24 cellular contexts compared by ENCODE assay signal in the genomic region with DNA sequence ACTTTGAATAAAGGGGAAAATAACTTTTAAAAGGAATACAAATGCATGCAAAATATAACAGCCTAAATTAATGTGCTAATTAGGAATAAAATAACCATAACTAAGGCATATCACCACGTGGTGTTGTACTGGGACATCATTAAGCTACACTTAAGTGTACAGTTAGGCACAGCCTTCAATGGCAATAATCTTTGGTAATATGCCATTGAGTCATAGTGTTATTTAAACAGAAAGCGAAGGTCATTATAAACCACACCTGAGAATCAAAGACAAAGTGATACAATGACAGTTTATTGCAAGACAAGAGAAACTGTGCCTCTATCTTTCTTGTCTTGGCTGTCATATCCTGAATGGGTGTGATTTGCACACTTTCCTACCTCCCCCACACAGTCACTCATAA.
"Had no signal": no experiment of that assay in that cellular context is flagged by ENCODE, and none has a peak within 500 bp of the region (broad histone marks: within the 10 kb centered on the region; RNA-seq: fewer than 3 reads in every experiment).

No MANE protein-coding gene starts in this region.

- H3K9me3 ChIP-seq: left lung, lower lobe of right lung, pancreas, prostate gland, spleen, tibial nerve, uterus had no signal

- FAIRE-seq: pancreas had no signal

- H3K27ac ChIP-seq: left lung, lower lobe of right lung, pancreas, prostate gland, skin epidermis, spleen, tibial nerve, uterus had no signal

- ATAC-seq: left cardiac atrium; left lung; lower lobe of right lung; naive thymus-derived CD8-positive, alpha-beta T cell; pancreas; right cardiac atrium; sciatic nerve; stimulated activated memory B cell treated with anti-CD40 and anti-IgM and Interleukin-4, amounts not matched to agents 10 μg/mL and 1 μg/mL and 100 μg/mL, for 72 hours; stimulated activated naive CD8-positive, alpha-beta T cell treated with anti-CD3 and anti-CD28 coated beads, Interleukin-15, amount 100 ng/mL, for 72 hours had no signal

- H3K4me1 ChIP-seq: left lung, lower lobe of right lung, pancreas, prostate gland, spleen, uterus had no signal

- H3K36me3 ChIP-seq: left lung, lower lobe of right lung, pancreas, prostate gland, spleen, tibial nerve, uterus had no signal

- DNase-seq: kidney glomerular epithelial cell; left cardiac atrium; left lung; lower lobe of right lung; mammary epithelial cell; mesenchymal stem cell; naive thymus-derived CD8-positive, alpha-beta T cell; nucleus accumbens; pancreas; posterior cingulate gyrus; retina; right cardiac atrium; spleen; stimulated activated CD4-positive, alpha-beta T cell treated with anti-CD3 and anti-CD28 coated beads, Interleukin-4, amount 100 ng/mL, for 4 hours; stimulated activated CD8-positive, alpha-beta memory T cell treated with anti-CD3 and anti-CD28 coated beads, Interleukin-4, amount 100 ng/mL, for 48 hours; stimulated activated naive CD4-positive, alpha-beta T cell treated with Interleukin-2 at 50 U/mL for 16 hours; stimulated activated naive CD8-positive, alpha-beta T cell treated with anti-CD3 and anti-CD28 coated beads, Interleukin-15, amount 100 ng/mL, for 72 hours; substantia nigra; uterus had no signal

- H3K27me3 ChIP-seq: left lung, tibial nerve, uterus had no signal

- H3K4me3 ChIP-seq: left lung, lower lobe of right lung, pancreas, prostate gland, skin epidermis, spleen, tibial nerve, uterus had no signal
